In genomic region chr18:58310517-58310916, GRCh38 we compare ENCODE assay signal across 8 cellular contexts.
A peak's percentile ranks its signal among the peaks of the same experiment; 100 is the strongest.
DNase-seq lines count a peak whose midpoint lies in the region; ATAC-seq and TF ChIP-seq lines count a peak whose summit lies in the region.

No MANE protein-coding gene starts in this region.

- H3K27me3 ChIP-seq in foreskin keratinocyte, result no peaks in the 10 kb centered on the region

- TF ChIP-seq CTCF in foreskin keratinocyte (conservative IDR thresholded peaks at IDR 0.05), result no peak

- H3K27ac ChIP-seq in foreskin keratinocyte, result peak overlapping the region; percentile 33

- peak; percentile 45 for ATAC-seq in HG02678 (IDR thresholded peaks at IDR 0.05; ENCODE audit: unreplicated experiment)
- ATAC-seq in foreskin keratinocyte, result peak; percentile 83
- ATAC-seq in HG03354 (IDR thresholded peaks at IDR 0.05; ENCODE audit: poor library complexity, severe bottlenecking, unreplicated experiment), result no peak

- peak; percentile 51 to 59 for DNase-seq in activated CD4-positive, alpha-beta T cell treated with anti-CD3 and anti-CD28 coated beads for 4 hours
- DNase-seq in foreskin keratinocyte (peak; percentile 86 to 90), NCI-H187 treated with DMSO at 0.1 percent for 48 hours (lab: John Stamatoyannopoulos, UW) (no peak), OCI-M2 (lab: John Stamatoyannopoulos, UW; ENCODE audit: unreplicated experiment) (no peak), NOMO-1 treated with dmso at 0.1 percent for 144 hours (lab: John Stamatoyannopoulos, UW; ENCODE audit: unreplicated experiment) (no peak)
- peak; percentile 38 for DNase-seq in stimulated activated CD4-positive, alpha-beta T cell treated with anti-CD3 and anti-CD28 coated beads, Interleukin-1b, Interleukin-23, amount 100 ng/mL, for 48 hours

- H3K4me1 ChIP-seq in foreskin keratinocyte, result peaks cover 28% of the 10 kb centered on the region

Comparison
In these comparisons a context has a peak if more than half of its experiments do, and no peak if none do; other contexts are left out.
1. DNase-seq: peak in activated CD4-positive, alpha-beta T cell treated with anti-CD3 and anti-CD28 coated beads for 4 hours (2 of 2), foreskin keratinocyte (2 of 2) and stimulated activated CD4-positive, alpha-beta T cell treated with anti-CD3 and anti-CD28 coated beads, Interleukin-1b, Interleukin-23, amount 100 ng/mL, for 48 hours (single experiment); none in NCI-H187 treated with DMSO at 0.1 percent for 48 hours (single experiment), OCI-M2 (single experiment) and NOMO-1 treated with dmso at 0.1 percent for 144 hours (single experiment).